In the genomic region with DNA sequence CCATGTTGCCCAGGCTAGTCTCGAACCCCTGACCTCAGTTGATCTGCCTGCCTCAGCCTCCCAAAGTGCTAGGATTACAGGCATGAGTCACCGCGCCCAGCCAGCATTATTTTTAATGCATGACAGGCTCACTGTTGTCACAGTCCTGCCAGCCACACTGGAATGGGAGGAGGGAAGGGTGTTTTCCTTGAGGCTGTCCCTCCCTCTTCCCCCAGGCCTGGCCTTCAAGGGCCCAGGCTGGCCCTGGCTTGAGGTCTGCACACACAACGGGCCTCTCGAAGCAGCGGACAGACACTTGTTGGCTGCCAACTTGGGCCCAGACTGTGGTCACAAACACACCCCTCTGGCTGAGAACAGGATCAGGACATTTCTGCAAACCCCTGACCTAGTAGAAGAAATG, we compare ENCODE assay signal across 13 cellular contexts. TPM values are rescaled to one million over a fixed set of nuclear protein-coding genes. Genes with fewer than 3 reads are reported as not detected.
DNase-seq lines count a peak whose midpoint lies in the region; ATAC-seq and TF ChIP-seq lines count a peak whose summit lies in the region.
"Had no signal": no experiment of that assay in that cellular context is flagged by ENCODE, and none has a peak within 500 bp of the region (broad histone marks: within the 10 kb centered on the region; RNA-seq: fewer than 3 reads in every experiment).

No MANE protein-coding gene starts in this region.

- H3K27me3 ChIP-seq in BLaER1 = no peaks in the 10 kb centered on the region
- H3K27me3 ChIP-seq: uterus had no signal

- H3K4me1 ChIP-seq in BLaER1 = peaks cover 23% of the 10 kb centered on the region

- H3K4me3 ChIP-seq in BLaER1 = no peak overlapping the region
- H3K4me3 ChIP-seq: uterus had no signal

- H3K27ac ChIP-seq in BLaER1 (peak overlapping the region; percentile 1; the same call in 1 of the 2 replicates), angular gyrus (ENCODE audit: low read depth, low read length) (peak overlapping the region; percentile 24)

- H3K9ac ChIP-seq in BLaER1 = no peak overlapping the region

- H3K4me2 ChIP-seq in BLaER1 = peak overlapping the region; percentile 38; the same call in 1 of the 2 replicates

- H3K36me3 ChIP-seq in BLaER1 = peaks cover 71% of the 10 kb centered on the region
- H3K36me3 ChIP-seq: uterus had no signal

- ATAC-seq in left cardiac atrium (peak; percentile 89 to 93), omental fat pad (ENCODE audit: low FRiP score) (no peak), GM21529 (IDR thresholded peaks at IDR 0.05; ENCODE audit: unreplicated experiment) (no peak)

- DNase-seq in left cardiac atrium (peak; percentile 69), renal cortical epithelial cell (ENCODE audit: low read depth) (peak; percentile 66), omental fat pad (ENCODE audit: low spot score) (no peak), NOMO-1 treated with DMSO at 0.1 percent for 48 hours (lab: John Stamatoyannopoulos, UW; ENCODE audit: unreplicated experiment) (no peak), OCI-M2 (lab: John Stamatoyannopoulos, UW; ENCODE audit: unreplicated experiment) (no peak)
- DNase-seq: activated naive CD4-positive, alpha-beta T cell; DMS79; HCEC 1CT; Karpas-422 had no signal

- TF ChIP-seq CTCF in omental fat pad (IDR thresholded peaks at IDR 0.05) = no peak

- H4K20me1 ChIP-seq in BLaER1 = no peaks in the 10 kb centered on the region

- intact Hi-C loops in left cardiac atrium (cut with DNase I) = no loop called here

- H3K9me3 ChIP-seq in BLaER1 = no peaks in the 10 kb centered on the region
- H3K9me3 ChIP-seq: uterus had no signal

RNA-seq across cellular contexts. Expression of gene SNTA1, which starts 10.1 kb away (rescaled TPM):
- 100 to 1,000 TPM; 134 to 148 TPM for total RNA-seq in left cardiac atrium
- 11.0 and 17.0 TPM in 2 replicates for total RNA-seq in renal cortical epithelial cell
- total RNA-seq in omental fat pad = 10 to 100 TPM; 28.5 to 39.2 (median 37.0) TPM

RNA-seq across cellular contexts. Expression of gene CDK5RAP1, which starts 32.1 kb away (rescaled TPM):
- total RNA-seq in left cardiac atrium (10 to 100 TPM; 19.4 to 25.0 TPM), renal cortical epithelial cell (24.4 and 41.7 TPM in 2 replicates), omental fat pad (10 to 100 TPM; 15.1 to 26.2 (median 17.8) TPM)

RNA-seq across cellular contexts. Expression of gene CBFA2T2, which starts 56.4 kb away (rescaled TPM):
- total RNA-seq in left cardiac atrium = 10 to 100 TPM in 1 of 2 donors, 1 to 10 TPM in 1; 8.3 to 10.7 TPM
- 4.7 and 13.6 TPM in 2 replicates for total RNA-seq in renal cortical epithelial cell
- total RNA-seq in omental fat pad = 10 to 100 TPM in 2 of 4 donors, 1 to 10 TPM in 2; 5.8 to 11.8 (median 10.0) TPM

Comparison
In these comparisons a context has a peak if more than half of its experiments do, and no peak if none do; other contexts are left out.
1. ATAC-seq: peak in left cardiac atrium (2 of 2); none in omental fat pad (single experiment) and GM21529 (single experiment).
2. DNase-seq: peak in left cardiac atrium (single experiment) and renal cortical epithelial cell (single experiment); none in omental fat pad (single experiment), NOMO-1 treated with DMSO at 0.1 percent for 48 hours (single experiment) and OCI-M2 (single experiment).